8 cellular contexts compared by ENCODE assay signal in genomic region chr6:41066867-41067304, GRCh38.
DNase-seq lines count a peak whose midpoint lies in the region; ATAC-seq and TF ChIP-seq lines count a peak whose summit lies in the region.

No MANE protein-coding gene starts in this region.

- peak; percentile 78 for TF ChIP-seq CTCF in astrocyte of the cerebellum (IDR thresholded peaks at IDR 0.05; ENCODE audit: low read depth, low read length, missing control alignments)

- DNase-seq in GF-D8 (lab: John Stamatoyannopoulos, UW) (peak; percentile 33), NCI-H1105 (lab: John Stamatoyannopoulos, UW) (peak; percentile 64), T-helper 2 cell (peak; percentile 19 to 65 (median 48)), astrocyte of the cerebellum (ENCODE audit: low read depth) (peak; percentile 76), iPS-NIHi11 (ENCODE audit: low spot score) (peak; percentile 57)
- DNase-seq in stimulated activated CD4-positive, alpha-beta T cell treated with anti-CD3 and anti-CD28 coated beads, Interleukin-12 subunit alpha, Interleukin-12 subunit beta, amount 100 ng/mL, for 48 hours (ENCODE audit: low read depth in 2 of 3, low spot score in 1 of 3), result peak; percentile 7 to 52 (median 49)

- ATAC-seq in HG02973 (IDR thresholded peaks at IDR 0.05; ENCODE audit: unreplicated experiment) (no peak), HG03565 (IDR thresholded peaks at IDR 0.05; ENCODE audit: unreplicated experiment) (no peak)

- H3K4me3 ChIP-seq in astrocyte of the cerebellum (ENCODE audit: low read depth, low read length), result no peak overlapping the region

- in situ Hi-C loops in astrocyte of the cerebellum (cut with HindIII; ENCODE audit: low sequenced_read_pairs), result loop anchor here (25.0 kb wide), 1 partner anchor 1705 kb away; no protein-coding TSS in a partner anchor
